14 cellular contexts compared by ENCODE assay signal in genomic region chr17:17077861-17078732, GRCh38. TPM values are rescaled to one million over a fixed set of nuclear protein-coding genes. Genes with fewer than 3 reads are reported as not detected.
A peak's percentile ranks its signal among the peaks of the same experiment; 100 is the strongest.
DNase-seq lines count a peak whose midpoint lies in the region; ATAC-seq and TF ChIP-seq lines count a peak whose summit lies in the region.
"Had no signal": no experiment of that assay in that cellular context is flagged by ENCODE, and none has a peak within 500 bp of the region (broad histone marks: within the 10 kb centered on the region; RNA-seq: fewer than 3 reads in every experiment).

No MANE protein-coding gene starts in this region.

- no peak overlapping the region for H3K23ac ChIP-seq in mesenchymal stem cell (ENCODE audit: low read length in 2 of 2)

- intact Hi-C loops in MCF 10A (cut with micrococcal nuclease) = no loop called here
- intact Hi-C loops in mammary epithelial cell (cut with micrococcal nuclease) = loop anchor here (10.0 kb wide), 1 partner anchor 73 kb away; no protein-coding TSS in a partner anchor
- intact Hi-C loops in upper lobe of right lung (cut with DNase I) = no loop called here

- peak overlapping the region; percentile 70 for H3K27ac Mint-ChIP-seq in MCF 10A (ENCODE audit: low read depth, unreplicated experiment)
- H3K27ac Mint-ChIP-seq in T-cell = no peak overlapping the region
- H3K27ac Mint-ChIP-seq: activated CD4-positive, alpha-beta memory T cell treated with anti-CD3 and anti-CD28 coated beads for 36 hours had no signal

- H3K36me3 Mint-ChIP-seq in MCF 10A (ENCODE audit: insufficient read depth, unreplicated experiment) (peaks cover 29% of the 10 kb centered on the region), T-cell (peaks cover 36% of the 10 kb centered on the region)

- H3K4me3 Mint-ChIP-seq in MCF 10A (ENCODE audit: unreplicated experiment) (no peak overlapping the region), T-cell (no peak overlapping the region)
- H3K4me3 Mint-ChIP-seq: activated CD4-positive, alpha-beta memory T cell treated with anti-CD3 and anti-CD28 coated beads for 36 hours had no signal

- H3K4me1 Mint-ChIP-seq in MCF 10A (ENCODE audit: insufficient read depth, unreplicated experiment) = peaks cover 23% of the 10 kb centered on the region
- H3K4me1 Mint-ChIP-seq in T-cell = peaks cover 22 to 40% (median 33%) of the 10 kb centered on the region in 3 donors

- CTCF ChIA-PET in MCF 10A (lab: Yijun Ruan, JAX) = no interaction called here
- CTCF ChIA-PET in mammary epithelial cell (lab: Charles Lee; ENCODE audit: low non-redundant PET) = no interaction called here
- CTCF ChIA-PET in T-cell (lab: Charles Lee) = no interaction called here

- WGBS in mammary epithelial cell (ENCODE audit: low coverage, missing lambda C conversion rate) = 96% methylated on average over 13 of the region's 15 CpGs
- WGBS in mesenchymal stem cell = 90% methylated on average over 13 of the region's 15 CpGs

- H2BK12ac ChIP-seq in mesenchymal stem cell (ENCODE audit: low read length in 2 of 2) = no peak overlapping the region

- H3K9me3 Mint-ChIP-seq in MCF 10A (ENCODE audit: unreplicated experiment) (no peaks in the 10 kb centered on the region), T-cell (no peaks in the 10 kb centered on the region)
- H3K9me3 Mint-ChIP-seq: activated CD4-positive, alpha-beta memory T cell treated with anti-CD3 and anti-CD28 coated beads for 36 hours had no signal

- no peak overlapping the region for H2AK5ac ChIP-seq in mesenchymal stem cell (ENCODE audit: low read length, severe bottlenecking)

- H3K27ac ChIP-seq in mammary epithelial cell (ENCODE audit: insufficient read depth, low read depth, low read length) = no peak overlapping the region
- H3K27ac ChIP-seq in epithelial cell of prostate = peak overlapping the region; percentile 16
- peak overlapping the region; percentile 66 to 71 for H3K27ac ChIP-seq in mucosa of rectum (ENCODE audit: low read depth in 2 of 2, low read length in 2 of 2)
- H3K27ac ChIP-seq in upper lobe of right lung = no peak overlapping the region
- no peak overlapping the region for H3K27ac ChIP-seq in mesenchymal stem cell (ENCODE audit: low read length, poor library complexity, severe bottlenecking)
- H3K27ac ChIP-seq: suprapubic skin had no signal

- H3K27me3 Mint-ChIP-seq in MCF 10A (ENCODE audit: insufficient read depth, unreplicated experiment) = no peaks in the 10 kb centered on the region
- H3K27me3 Mint-ChIP-seq in T-cell = no peaks in the 10 kb centered on the region
- H3K27me3 Mint-ChIP-seq: activated CD4-positive, alpha-beta memory T cell treated with anti-CD3 and anti-CD28 coated beads for 36 hours had no signal

- no peak overlapping the region for H3K14ac ChIP-seq in mesenchymal stem cell (ENCODE audit: low read length in 2 of 2)

- dilution Hi-C loops in mammary epithelial cell (cut with HindIII; ENCODE audit: low sequenced_read_pairs) = no loop called here

- H3K9me3 ChIP-seq in mammary epithelial cell (replicated peaks; ENCODE audit: insufficient read depth, low read length) = no peaks in the 10 kb centered on the region
- no peaks in the 10 kb centered on the region for H3K9me3 ChIP-seq in mucosa of rectum (ENCODE audit: control insufficient read depth in 2 of 2, low read length in 2 of 2)
- H3K9me3 ChIP-seq in upper lobe of right lung = no peaks in the 10 kb centered on the region
- no peaks in the 10 kb centered on the region for H3K9me3 ChIP-seq in mesenchymal stem cell (ENCODE audit: control insufficient read depth, low read length)
- H3K9me3 ChIP-seq: suprapubic skin had no signal

- H4K91ac ChIP-seq in mesenchymal stem cell (ENCODE audit: low read length) = no peak overlapping the region

- H3K4me2 ChIP-seq in mammary epithelial cell (ENCODE audit: insufficient read depth, low read depth, low read length) (no peak overlapping the region), mesenchymal stem cell (ENCODE audit: low read length, poor library complexity, severe bottlenecking) (no peak overlapping the region)

- no peak for TF ChIP-seq CTCF in MCF 10A (IDR thresholded peaks at IDR 0.05; ENCODE audit: unreplicated experiment)
- no peak for TF ChIP-seq CTCF in mammary epithelial cell (conservative IDR thresholded peaks at IDR 0.05 in 1 of 2, IDR thresholded peaks at IDR 0.05 in 1 of 2; ENCODE audit: extremely low read depth in 1 of 2, insufficient read depth in 1 of 2, low read depth in 1 of 2, low read length in 2 of 2)
- no peak for TF ChIP-seq CTCF in upper lobe of right lung (IDR thresholded peaks at IDR 0.05)

- H3K36me3 ChIP-seq in mammary epithelial cell (ENCODE audit: insufficient read depth, low read length) = peaks cover 35% of the 10 kb centered on the region
- H3K36me3 ChIP-seq in mucosa of rectum (ENCODE audit: control insufficient read depth in 2 of 2, insufficient read depth in 2 of 2, low read length in 2 of 2) = peaks cover 15 to 21% of the 10 kb centered on the region in 2 donors
- peaks cover 20% of the 10 kb centered on the region for H3K36me3 ChIP-seq in upper lobe of right lung
- H3K36me3 ChIP-seq in mesenchymal stem cell (ENCODE audit: control insufficient read depth in 1 of 2, insufficient read depth in 2 of 2, low read depth in 1 of 2, low read length in 2 of 2) = peaks cover 37 to 42% of the 10 kb centered on the region in 2 experiments

- no peak overlapping the region for H3K18ac ChIP-seq in mesenchymal stem cell (ENCODE audit: low read depth in 1 of 2, low read length in 2 of 2)

- no peak overlapping the region for H2BK15ac ChIP-seq in mesenchymal stem cell (ENCODE audit: low read depth, poor library complexity, severe bottlenecking)

- H3K9ac ChIP-seq in mammary epithelial cell (ENCODE audit: insufficient read depth, low read length) (no peak overlapping the region), mucosa of rectum (ENCODE audit: low read depth in 1 of 2, low read length in 2 of 2) (peak overlapping the region in 1 of 2 donors; percentile 14), mesenchymal stem cell (ENCODE audit: low read length) (no peak overlapping the region)

- in situ Hi-C loops in mammary epithelial cell (cut with MboI; ENCODE audit: low sequenced_read_pairs in 2 of 2) = no loop called here

- H4K8ac ChIP-seq in mesenchymal stem cell (ENCODE audit: low read length) = no peak overlapping the region

- DNase-seq in MCF 10A (ENCODE audit: unreplicated experiment) (no peak), mammary epithelial cell (no peak), epithelial cell of prostate (ENCODE audit: low read depth, low spot score) (no peak), upper lobe of right lung (peak; percentile 46), T-cell (no peak), mesenchymal stem cell (no peak)
- DNase-seq: activated CD4-positive, alpha-beta memory T cell treated with anti-CD3 and anti-CD28 coated beads for 36 hours; activated naive CD4-positive, alpha-beta T cell treated with Interleukin-2 at 50 U/mL for 16 hours; HCEC 1CT; NCI-H524 had no signal

- H2AFZ ChIP-seq in mammary epithelial cell (ENCODE audit: low read depth, low read length) (no peak overlapping the region), mesenchymal stem cell (ENCODE audit: low read depth, low read length) (no peak overlapping the region)

- BruUV-seq in MCF 10A (replicated peaks; lab: Mats Ljungman, UMichigan) (no TSS peak), mammary epithelial cell (replicated peaks; lab: Mats Ljungman, UMichigan) (no TSS peak)

- ATAC-seq in upper lobe of right lung (peak; percentile 47), T-cell (replicated peaks in 1 of 4) (no peak), GM18517 (IDR thresholded peaks at IDR 0.05; ENCODE audit: unreplicated experiment) (no peak)

- no peak overlapping the region for H2BK120ac ChIP-seq in mesenchymal stem cell (ENCODE audit: low read depth, low read length)

- peaks cover 31% of the 10 kb centered on the region for H3K4me1 ChIP-seq in mammary epithelial cell (ENCODE audit: insufficient read depth, low read length)
- H3K4me1 ChIP-seq in mucosa of rectum (ENCODE audit: control insufficient read depth in 2 of 2, insufficient read depth in 2 of 2, low read length in 2 of 2) = peaks cover 43 to 45% of the 10 kb centered on the region in 2 donors
- peaks cover 72% of the 10 kb centered on the region for H3K4me1 ChIP-seq in upper lobe of right lung
- peaks cover 19% of the 10 kb centered on the region for H3K4me1 ChIP-seq in mesenchymal stem cell (ENCODE audit: control insufficient read depth, insufficient read depth, low read depth, low read length)

- H2BK5ac ChIP-seq in mesenchymal stem cell (ENCODE audit: low read depth, low read length, poor library complexity, severe bottlenecking) = no peak overlapping the region

- H3K79me1 ChIP-seq in mesenchymal stem cell (replicated peaks; ENCODE audit: low read length, poor library complexity, severe bottlenecking) = peaks cover 52% of the 10 kb centered on the region

- H3K27me3 ChIP-seq in mammary epithelial cell (ENCODE audit: insufficient read depth, low read length) (no peaks in the 10 kb centered on the region), mucosa of rectum (ENCODE audit: control insufficient read depth in 2 of 2, insufficient read depth in 2 of 2, low read length in 2 of 2) (no peaks in the 10 kb centered on the region), upper lobe of right lung (no peaks in the 10 kb centered on the region), mesenchymal stem cell (ENCODE audit: control insufficient read depth in 1 of 2, insufficient read depth in 1 of 2, low read length in 2 of 2) (no peaks in the 10 kb centered on the region)
- H3K27me3 ChIP-seq: suprapubic skin had no signal

- H3K4ac ChIP-seq in mesenchymal stem cell (ENCODE audit: low read depth in 1 of 2, low read length in 2 of 2) = peak overlapping the region in 1 of 2 experiments; percentile 9

- peaks cover 7% of the 10 kb centered on the region for H4K20me1 ChIP-seq in mammary epithelial cell (ENCODE audit: insufficient read depth, low read length)

- POLR2A ChIA-PET in MCF 10A (lab: Yijun Ruan, JAX) (no interaction called here), T-cell (lab: Charles Lee) (no interaction called here)

- H3K4me3 ChIP-seq in mammary epithelial cell (replicated peaks in 1 of 3; ENCODE audit: insufficient read depth in 1 of 3, low read depth in 2 of 3, low read length in 3 of 3) = no peak overlapping the region
- no peak overlapping the region for H3K4me3 ChIP-seq in mucosa of rectum (ENCODE audit: low read length in 2 of 2)
- H3K4me3 ChIP-seq in upper lobe of right lung = no peak overlapping the region
- no peak overlapping the region for H3K4me3 ChIP-seq in mesenchymal stem cell (ENCODE audit: insufficient read depth in 1 of 2, low read depth in 1 of 2, low read length in 2 of 2)
- H3K4me3 ChIP-seq: skin epidermis, suprapubic skin had no signal

- peaks cover 99% of the 10 kb centered on the region for H3K79me2 ChIP-seq in mammary epithelial cell (ENCODE audit: insufficient read depth, low read length)

RNA-seq across cellular contexts. Expression of gene MPRIP, which starts 35.8 kb away (rescaled TPM):
- total RNA-seq in MCF 10A (2022) (214 and 230 TPM in 2 replicates), mammary epithelial cell (100 to 1,000 TPM; 168 to 352 TPM), upper lobe of right lung (333 TPM), T-cell (100 to 1,000 TPM; 189 to 266 (median 247) TPM)
- polyA plus RNA-seq in mammary epithelial cell = 171 TPM
- polyA minus RNA-seq in mammary epithelial cell = 766 TPM
- polyA plus RNA-seq in mesenchymal stem cell (2013, experiment 1 of 2) = 112 TPM
- 112 TPM for polyA plus RNA-seq in mesenchymal stem cell (2013, experiment 2 of 2)

Comparison
In these comparisons a context has a peak if more than half of its experiments do, and no peak if none do; other contexts are left out.
1. H3K27ac ChIP-seq: peak in epithelial cell of prostate (single experiment) and mucosa of rectum (2 of 2); none in mammary epithelial cell (single experiment), upper lobe of right lung (single experiment) and mesenchymal stem cell (single experiment).